15 cellular contexts compared by ENCODE assay signal in the genomic region with DNA sequence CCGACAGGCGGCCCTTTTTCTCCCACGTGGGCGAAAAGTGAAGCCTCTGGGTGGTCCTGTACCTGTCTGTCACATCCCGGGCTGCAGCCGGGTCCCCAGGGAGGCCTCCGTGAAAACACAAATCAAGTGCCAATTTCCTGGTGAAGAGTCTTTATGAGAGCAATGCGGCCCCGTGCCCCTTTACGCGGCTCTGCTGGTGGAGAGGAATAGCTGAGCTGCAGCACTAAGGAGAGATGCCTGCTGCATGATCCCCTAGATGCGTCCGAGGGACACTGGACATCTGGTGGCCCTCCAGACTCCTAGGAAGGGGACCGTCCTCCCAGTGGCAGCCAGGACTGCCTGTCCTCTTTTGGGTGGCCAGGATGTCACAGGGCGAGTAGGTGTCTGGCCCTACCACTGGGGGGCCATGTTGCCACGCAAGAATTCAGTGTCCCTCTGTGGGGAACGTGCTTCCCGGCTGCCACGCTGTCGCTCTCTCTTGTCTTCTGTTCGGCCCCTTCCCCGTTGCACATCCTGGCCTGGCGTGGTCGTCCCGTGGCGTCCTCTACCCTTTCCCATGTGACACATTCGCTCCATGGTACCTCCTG. TPM values are rescaled to one million over a fixed set of nuclear protein-coding genes. Genes with fewer than 3 reads are reported as not detected.
DNase-seq lines count a peak whose midpoint lies in the region; ATAC-seq and TF ChIP-seq lines count a peak whose summit lies in the region.
"Had no signal": no experiment of that assay in that cellular context is flagged by ENCODE, and none has a peak within 500 bp of the region (broad histone marks: within the 10 kb centered on the region; RNA-seq: fewer than 3 reads in every experiment).

No MANE protein-coding gene starts in this region.

- intact Hi-C loops in body of pancreas (cut with DNase I), result loop anchor here (10.0 kb wide), 1 partner anchor 149 kb away; no protein-coding TSS in a partner anchor

- H3K9me2 ChIP-seq in Karpas-422 (replicated peaks; ENCODE audit: insufficient read depth, low read length), result no peaks in the 10 kb centered on the region

- H3K9me3 ChIP-seq in Karpas-422 (ENCODE audit: low read length), result peaks cover 4% of the 10 kb centered on the region; the same call in 1 of the 2 replicates
- H3K9me3 ChIP-seq in body of pancreas, result no peaks in the 10 kb centered on the region
- H3K9me3 ChIP-seq: neutrophil had no signal

- H3K36me3 ChIP-seq in Karpas-422 (ENCODE audit: insufficient read depth, low read length) (no peaks in the 10 kb centered on the region), body of pancreas (replicated peaks in 1 of 2; ENCODE audit: insufficient read depth in 1 of 2, low read depth in 2 of 2) (no peaks in the 10 kb centered on the region)
- H3K36me3 ChIP-seq: neutrophil had no signal

- H3K4me1 ChIP-seq in Karpas-422 (ENCODE audit: low read length) (no peaks in the 10 kb centered on the region), body of pancreas (peaks cover 11% of the 10 kb centered on the region)

- no peak for ATAC-seq in body of pancreas
- no peak for ATAC-seq in GM18870 (IDR thresholded peaks at IDR 0.05; ENCODE audit: unreplicated experiment)
- ATAC-seq: stimulated activated naive B cell treated with anti-CD40 and anti-IgM and Interleukin-4, amounts not matched to agents 10 μg/mL and 1 μg/mL and 100 μg/mL, for 72 hours had no signal

- H3K4me3 ChIP-seq in Karpas-422 (ENCODE audit: low read length) (no peak overlapping the region), body of pancreas (no peak overlapping the region)

- no peak overlapping the region for H3K9ac ChIP-seq in Karpas-422 (ENCODE audit: low read length)

- H3K4me3 Mint-ChIP-seq in HFFc6, result no peak overlapping the region
- H3K4me3 Mint-ChIP-seq in mesothelial cell of epicardium, result no peak overlapping the region
- H3K4me3 Mint-ChIP-seq: stimulated activated naive B cell treated with anti-CD40 and anti-IgM and Interleukin-4, amounts not matched to agents 10 μg/mL and 1 μg/mL and 100 μg/mL, for 72 hours had no signal

- no peaks in the 10 kb centered on the region; the same call in 1 of the 2 replicates for H3K27me3 Mint-ChIP-seq in HFFc6 (ENCODE audit: insufficient read depth)
- H3K27me3 Mint-ChIP-seq in mesothelial cell of epicardium (ENCODE audit: low read depth), result no peaks in the 10 kb centered on the region

- H3K79me2 ChIP-seq in Karpas-422 (ENCODE audit: low read length), result no peaks in the 10 kb centered on the region

- no peaks in the 10 kb centered on the region for H3K27me3 ChIP-seq in Karpas-422 (ENCODE audit: low read length)
- H3K27me3 ChIP-seq in body of pancreas, result no peaks in the 10 kb centered on the region

- H3K36me3 Mint-ChIP-seq in HFFc6 (ENCODE audit: low read depth) (peaks cover 39% of the 10 kb centered on the region), mesothelial cell of epicardium (peaks cover 38% of the 10 kb centered on the region)
- H3K36me3 Mint-ChIP-seq: stimulated activated naive B cell treated with anti-CD40 and anti-IgM and Interleukin-4, amounts not matched to agents 10 μg/mL and 1 μg/mL and 100 μg/mL, for 72 hours had no signal

- peaks cover 11% of the 10 kb centered on the region; the same call in 1 of the 2 replicates for H3K4me1 Mint-ChIP-seq in HFFc6 (ENCODE audit: low read depth)
- H3K4me1 Mint-ChIP-seq in mesothelial cell of epicardium, result peaks cover 13% of the 10 kb centered on the region

- H3K9me3 Mint-ChIP-seq in HFFc6 (peaks cover 5% of the 10 kb centered on the region), mesothelial cell of epicardium (peaks cover 28% of the 10 kb centered on the region)

- H4K20me1 ChIP-seq in Karpas-422 (ENCODE audit: insufficient read depth, low read depth, low read length), result no peaks in the 10 kb centered on the region

- DNase-seq in DMS53 (lab: John Stamatoyannopoulos, UW) (peak; percentile 39), DMS53 treated with DMSO at 0.1 percent for 48 hours (lab: John Stamatoyannopoulos, UW; ENCODE audit: unreplicated experiment) (no peak), HFFc6 (no peak), mesothelial cell of epicardium (ENCODE audit: low spot score in 2 of 2, unreplicated experiment in 2 of 2) (no peak), Karpas-422 (no peak), body of pancreas (no peak)
- DNase-seq: activated CD4-positive, alpha-beta T cell treated with anti-CD3 and anti-CD28 coated beads for 4 hours; activated effector memory CD4-positive, alpha-beta T cell treated with anti-CD3 and anti-CD28 coated beads, Interleukin-2, amount 50 U/mL, for 16 hours; DMS79; islet precursor cell; NCI-H1694; stimulated activated naive B cell treated with anti-CD40 and anti-IgM and Interleukin-4, amounts not matched to agents 10 μg/mL and 1 μg/mL and 100 μg/mL, for 72 hours had no signal

- H3K27ac Mint-ChIP-seq in HFFc6 (no peak overlapping the region), mesothelial cell of epicardium (peak overlapping the region; percentile 6)
- H3K27ac Mint-ChIP-seq: stimulated activated naive B cell treated with anti-CD40 and anti-IgM and Interleukin-4, amounts not matched to agents 10 μg/mL and 1 μg/mL and 100 μg/mL, for 72 hours had no signal

- TF ChIP-seq POLR2A in body of pancreas (IDR thresholded peaks at IDR 0.05), result no peak

- WGBS in body of pancreas, 2 donors, result 56 to 74% methylated on average over 19 to 27 of the region's 27 CpGs

- H3K27ac ChIP-seq in VCaP (no peak overlapping the region), Karpas-422 (ENCODE audit: low read length) (no peak overlapping the region), body of pancreas (no peak overlapping the region)
- H3K27ac ChIP-seq: neutrophil had no signal

- no peak overlapping the region for H3K4me2 ChIP-seq in Karpas-422 (ENCODE audit: low read depth, low read length, poor library complexity, severe bottlenecking)

- peak; percentile 51 for TF ChIP-seq CTCF in HFFc6 (IDR thresholded peaks at IDR 0.05)
- TF ChIP-seq CTCF in VCaP (conservative IDR thresholded peaks at IDR 0.05), result peak; percentile 72
- no peak for TF ChIP-seq CTCF in mesothelial cell of epicardium (IDR thresholded peaks at IDR 0.05; ENCODE audit: unreplicated experiment)
- no peak for TF ChIP-seq CTCF in body of pancreas (IDR thresholded peaks at IDR 0.05)

- no peak overlapping the region for H2AFZ ChIP-seq in Karpas-422 (ENCODE audit: low read length)

RNA-seq across cellular contexts. Expression of a gene that starts 38.7 kb away (rescaled TPM):
- 10 to 100 TPM; 39.8 to 93.5 (median 86.8) TPM for total RNA-seq in HFFc6 (2021; fragmentation: NEBNext Ultra II Directional; extraction: Animal tissue kit (Norgen Biotek cat#: 25700))
- total RNA-seq in mesothelial cell of epicardium, result 302 to 315 TPM (median 305 TPM) in 3 replicates
- 0.11 and 0.36 TPM in 2 replicates for total RNA-seq in Karpas-422 (2014; rRNA removed; shearing (Covaris generic); ENCODE audit: low replicate concordance)
- 100 to 1,000 TPM; 108 to 284 TPM for total RNA-seq in body of pancreas

Comparison
In these comparisons a context has a peak if more than half of its experiments do, and no peak if none do; other contexts are left out.
1. CTCF ChIP-seq: peak in HFFc6 (single experiment) and VCaP (single experiment); none in mesothelial cell of epicardium (single experiment) and body of pancreas (0 of 7).
2. RNA of a gene that starts 38.7 kb away (total RNA-seq): 302 to 315 TPM in mesothelial cell of epicardium, 108 to 284 TPM in body of pancreas and 39.8 to 93.5 TPM in HFFc6; 0.11 to 0.36 TPM in Karpas-422; every median in the first group is over 10 times any median in the second.